ENCODE assay signal across 18 cellular contexts in genomic region chr5:62592558-62592957, GRCh38.
"Had no signal": no experiment of that assay in that cellular context is flagged by ENCODE, and none has a peak within 500 bp of the region (broad histone marks: within the 10 kb centered on the region; RNA-seq: fewer than 3 reads in every experiment).

No MANE protein-coding gene starts in this region.

- H3K27me3 ChIP-seq: dorsolateral prefrontal cortex, esophagus muscularis mucosa, upper lobe of left lung had no signal

- ATAC-seq: activated T-cell treated with anti-CD3 and anti-CD28 coated beads, Interleukin-2, amount 50 U/mL, for 4 hours; left colon; natural killer cell treated with Interleukin-12 subunit alpha and Interleukin-12 subunit beta and Interleukin-15 and Interleukin-18, amount 100 ng/mL, for 72 hours; psoas muscle; sciatic nerve had no signal

- H3K27ac ChIP-seq: dorsolateral prefrontal cortex, esophagus muscularis mucosa, psoas muscle, upper lobe of left lung had no signal

- H3K4me3 ChIP-seq: dorsolateral prefrontal cortex, esophagus muscularis mucosa, psoas muscle, upper lobe of left lung had no signal

- H3K4me3 Mint-ChIP-seq: activated CD4-positive, alpha-beta memory T cell treated with anti-CD3 and anti-CD28 coated beads for 36 hours; activated naive CD8-positive, alpha-beta T cell treated with anti-CD3 and anti-CD28 coated beads, Interleukin-2, amount 10 ng/mL, durations not matched to agents 7 days and 5 days; activated T-cell treated with anti-CD3 and anti-CD28 coated beads, Interleukin-2, amount 50 U/mL, for 4 hours; natural killer cell treated with Interleukin-12 subunit alpha and Interleukin-12 subunit beta and Interleukin-15 and Interleukin-18, amount 100 ng/mL, for 72 hours; T-helper 2 cell treated with Interferon-gamma antibody and Interleukin-4, amounts not matched to agents 5 μg/mL and 100 μg/mL, for 36 hours had no signal

- H3K4me1 ChIP-seq: esophagus muscularis mucosa, psoas muscle, upper lobe of left lung had no signal

- H3K9me3 Mint-ChIP-seq: activated CD4-positive, alpha-beta memory T cell treated with anti-CD3 and anti-CD28 coated beads for 36 hours; activated T-cell treated with anti-CD3 and anti-CD28 coated beads, Interleukin-2, amount 50 U/mL, for 4 hours; natural killer cell treated with Interleukin-12 subunit alpha and Interleukin-12 subunit beta and Interleukin-15 and Interleukin-18, amount 100 ng/mL, for 72 hours; T-helper 2 cell treated with Interferon-gamma antibody and Interleukin-4, amounts not matched to agents 5 μg/mL and 100 μg/mL, for 36 hours had no signal

- H3K27me3 Mint-ChIP-seq: activated CD4-positive, alpha-beta memory T cell treated with anti-CD3 and anti-CD28 coated beads for 36 hours; activated naive CD8-positive, alpha-beta T cell treated with anti-CD3 and anti-CD28 coated beads, Interleukin-2, amount 10 ng/mL, durations not matched to agents 7 days and 5 days; natural killer cell treated with Interleukin-12 subunit alpha and Interleukin-12 subunit beta and Interleukin-15 and Interleukin-18, amount 100 ng/mL, for 72 hours had no signal

- DNase-seq: activated CD4-positive, alpha-beta memory T cell treated with anti-CD3 and anti-CD28 coated beads for 36 hours; activated CD4-positive, alpha-beta T cell treated with anti-CD3 and anti-CD28 coated beads for 1 hour; activated gamma-delta T cell; activated naive CD8-positive, alpha-beta T cell treated with anti-CD3 and anti-CD28 coated beads, Interleukin-2, amount 10 ng/mL, durations not matched to agents 7 days and 5 days; activated T-cell treated with anti-CD3 and anti-CD28 coated beads, Interleukin-2, amount 50 U/mL, for 4 hours; anterior cingulate cortex; dorsolateral prefrontal cortex; foreskin fibroblast; left colon; occipital lobe; psoas muscle; stimulated activated CD4-positive, alpha-beta T cell treated with anti-CD3 and anti-CD28 coated beads, Interleukin-2, amount 100 ng/mL, for 24 hours; stimulated activated naive CD4-positive, alpha-beta T cell treated with Interleukin-2 at 50 U/mL for 16 hours had no signal

- H3K9me3 ChIP-seq: esophagus muscularis mucosa, psoas muscle, upper lobe of left lung had no signal

- H3K27ac Mint-ChIP-seq: activated CD4-positive, alpha-beta memory T cell treated with anti-CD3 and anti-CD28 coated beads for 36 hours; activated naive CD8-positive, alpha-beta T cell treated with anti-CD3 and anti-CD28 coated beads, Interleukin-2, amount 10 ng/mL, durations not matched to agents 7 days and 5 days; natural killer cell treated with Interleukin-12 subunit alpha and Interleukin-12 subunit beta and Interleukin-15 and Interleukin-18, amount 100 ng/mL, for 72 hours; T-helper 2 cell treated with Interferon-gamma antibody and Interleukin-4, amounts not matched to agents 5 μg/mL and 100 μg/mL, for 36 hours had no signal
